ENCODE assay signal across 28 cellular contexts in genomic region chr6:93799226-93799625, GRCh38.
DNase-seq lines count a peak whose midpoint lies in the region; ATAC-seq, FAIRE-seq and TF ChIP-seq lines count a peak whose summit lies in the region.
"Had no signal": no experiment of that assay in that cellular context is flagged by ENCODE, and none has a peak within 500 bp of the region (broad histone marks: within the 10 kb centered on the region; RNA-seq: fewer than 3 reads in every experiment).

No MANE protein-coding gene starts in this region.

- H3K79me2 ChIP-seq in ACC112 (ENCODE audit: control insufficient read depth, insufficient read depth, low read length, unreplicated experiment) (no peaks in the 10 kb centered on the region), astrocyte (ENCODE audit: insufficient read depth, low read length) (no peaks in the 10 kb centered on the region), osteoblast (ENCODE audit: insufficient read depth, low read length) (no peaks in the 10 kb centered on the region)

- FAIRE-seq in astrocyte (lab: Jason Lieb, UNC): peak; percentile 20
- FAIRE-seq: G401.6 had no signal

- peak overlapping the region; percentile 79 for H2AFZ ChIP-seq in ACC112 (ENCODE audit: low read length, unreplicated experiment)
- H2AFZ ChIP-seq in astrocyte (ENCODE audit: low read depth, low read length): no peak overlapping the region
- H2AFZ ChIP-seq in osteoblast (ENCODE audit: low read length): no peak overlapping the region

- no peaks in the 10 kb centered on the region for H3K9me3 ChIP-seq in astrocyte (ENCODE audit: insufficient read depth, low read depth, low read length)
- no peaks in the 10 kb centered on the region for H3K9me3 ChIP-seq in osteoblast (ENCODE audit: low read depth, low read length)
- H3K9me3 ChIP-seq: BLaER1 treated with 17β-estradiol and CSF1 and Interleukin-3, amounts not matched to agents 10 nM and 100 nM; esophagus muscularis mucosa; gastroesophageal sphincter; uterus had no signal

- H3K4me3 ChIP-seq in ACC112 (ENCODE audit: low read depth, low read length) (peak overlapping the region; percentile 33), astrocyte (ENCODE audit: insufficient read depth, low read depth, low read length) (no peak overlapping the region), osteoblast (ENCODE audit: insufficient read depth, low read length) (no peak overlapping the region)
- H3K4me3 ChIP-seq: BLaER1 treated with 17β-estradiol and CSF1 and Interleukin-3, amounts not matched to agents 10 nM and 100 nM; cardiac muscle cell; esophagus muscularis mucosa; gastroesophageal sphincter; uterus had no signal

- no peaks in the 10 kb centered on the region for H3K27me3 Mint-ChIP-seq in astrocyte (ENCODE audit: low read depth, unreplicated experiment)
- H3K27me3 Mint-ChIP-seq: activated B cell treated with CpG ODN at 0.5 μM for 24 hours; stimulated activated naive CD8-positive, alpha-beta T cell treated with anti-CD3 and anti-CD28 coated beads, Interleukin-15, Interleukin-2, amounts not matched to agents 100 ng/mL and 50 ng/mL, for 24 hours had no signal

- H3K4me2 ChIP-seq in astrocyte (ENCODE audit: low read length) (peak overlapping the region; percentile 54), osteoblast (ENCODE audit: insufficient read depth, low read length) (peak overlapping the region; percentile 35)
- H3K4me2 ChIP-seq: BLaER1 treated with 17β-estradiol and CSF1 and Interleukin-3, amounts not matched to agents 10 nM and 100 nM had no signal

- H3K9ac ChIP-seq in astrocyte (ENCODE audit: low read length): no peak overlapping the region
- H3K9ac ChIP-seq: BLaER1 treated with 17β-estradiol and CSF1 and Interleukin-3, amounts not matched to agents 10 nM and 100 nM had no signal

- no peak for ATAC-seq in HG03571 (IDR thresholded peaks at IDR 0.05; ENCODE audit: unreplicated experiment)
- ATAC-seq: activated T-cell treated with anti-CD3 and anti-CD28 coated beads, Interleukin-2, amount 50 U/mL, for 4 hours; gastroesophageal sphincter had no signal

- H3K27me3 ChIP-seq in ACC112 (ENCODE audit: insufficient read depth, low read length) (no peaks in the 10 kb centered on the region), astrocyte (ENCODE audit: insufficient read depth, low read length) (no peaks in the 10 kb centered on the region), osteoblast (ENCODE audit: insufficient read depth, low read length) (no peaks in the 10 kb centered on the region)
- H3K27me3 ChIP-seq: BLaER1 treated with 17β-estradiol and CSF1 and Interleukin-3, amounts not matched to agents 10 nM and 100 nM; cardiac muscle cell; esophagus muscularis mucosa; gastroesophageal sphincter; uterus had no signal

- DNase-seq in astrocyte (ENCODE audit: low read depth) (peak; percentile 22), glomerular visceral epithelial cell (ENCODE audit: extremely low spot score) (peak; percentile 49), osteoblast (ENCODE audit: insufficient read length, low spot score, missing footprints) (no peak), substantia nigra (lab: John Stamatoyannopoulos, UW) (no peak), NCI-H1694 (lab: John Stamatoyannopoulos, UW) (no peak)
- DNase-seq in activated naive CD4-positive, alpha-beta T cell treated with Interleukin-2 at 50 U/mL for 16 hours: no peak
- DNase-seq: activated B cell treated with CpG ODN at 0.5 μM for 24 hours; activated CD4-positive, alpha-beta T cell treated with anti-CD3 and anti-CD28 coated beads, Interleukin-2, amount 50 U/mL, for 1 hour; activated T-cell treated with anti-CD3 and anti-CD28 coated beads, Interleukin-2, amount 50 U/mL, for 4 hours; amniotic stem cell; COR-L47; cortex of kidney; H9; hippocampal formation; IMR-90; NCI-H1048; NCI-H1930; NCI-H526 treated with DMSO at 0.1 percent for 48 hours; T-helper 1 cell; uterus had no signal

- H4K20me1 ChIP-seq in astrocyte (ENCODE audit: insufficient read depth, low read length): no peaks in the 10 kb centered on the region
- H4K20me1 ChIP-seq in osteoblast (ENCODE audit: insufficient read depth, low read length): no peaks in the 10 kb centered on the region
- H4K20me1 ChIP-seq: BLaER1 treated with 17β-estradiol and CSF1 and Interleukin-3, amounts not matched to agents 10 nM and 100 nM had no signal

- H3K4me3 Mint-ChIP-seq in astrocyte (ENCODE audit: unreplicated experiment): no peak overlapping the region
- H3K4me3 Mint-ChIP-seq: activated B cell treated with CpG ODN at 0.5 μM for 24 hours; activated T-cell treated with anti-CD3 and anti-CD28 coated beads, Interleukin-2, amount 50 U/mL, for 4 hours; H9; stimulated activated naive CD8-positive, alpha-beta T cell treated with anti-CD3 and anti-CD28 coated beads, Interleukin-15, Interleukin-2, amounts not matched to agents 100 ng/mL and 50 ng/mL, for 24 hours had no signal

- peaks cover 23% of the 10 kb centered on the region for H3K4me1 ChIP-seq in ACC112 (ENCODE audit: control insufficient read depth, insufficient read depth, low read length, unreplicated experiment)
- peaks cover 4% of the 10 kb centered on the region for H3K4me1 ChIP-seq in astrocyte (ENCODE audit: insufficient read depth, low read length)
- peaks cover 6% of the 10 kb centered on the region for H3K4me1 ChIP-seq in osteoblast (ENCODE audit: insufficient read depth, low read length)
- H3K4me1 ChIP-seq: BLaER1 treated with 17β-estradiol and CSF1 and Interleukin-3, amounts not matched to agents 10 nM and 100 nM; gastroesophageal sphincter; uterus had no signal

- H3K36me3 ChIP-seq in ACC112 (ENCODE audit: insufficient read depth, low read length) (no peaks in the 10 kb centered on the region), astrocyte (ENCODE audit: insufficient read depth, low read length) (no peaks in the 10 kb centered on the region), osteoblast (ENCODE audit: insufficient read depth, low read length) (no peaks in the 10 kb centered on the region)
- H3K36me3 ChIP-seq: BLaER1 treated with 17β-estradiol and CSF1 and Interleukin-3, amounts not matched to agents 10 nM and 100 nM; cardiac muscle cell; esophagus muscularis mucosa; gastroesophageal sphincter; uterus had no signal

- H3K9me3 Mint-ChIP-seq in astrocyte (ENCODE audit: unreplicated experiment): no peaks in the 10 kb centered on the region
- H3K9me3 Mint-ChIP-seq: H9; stimulated activated naive CD8-positive, alpha-beta T cell treated with anti-CD3 and anti-CD28 coated beads, Interleukin-15, Interleukin-2, amounts not matched to agents 100 ng/mL and 50 ng/mL, for 24 hours had no signal

- H3K27ac ChIP-seq in ACC112 (ENCODE audit: low read depth, low read length) (peak overlapping the region; percentile 53), astrocyte (ENCODE audit: low read depth, low read length) (no peak overlapping the region), osteoblast (ENCODE audit: low read depth, low read length) (no peak overlapping the region), substantia nigra (ENCODE audit: low read depth, low read length, poor library complexity, severe bottlenecking) (no peak overlapping the region)
- H3K27ac ChIP-seq: BLaER1 treated with 17β-estradiol and CSF1 and Interleukin-3, amounts not matched to agents 10 nM and 100 nM; cardiac muscle cell; esophagus muscularis mucosa; gastroesophageal sphincter; uterus had no signal

- H3K36me3 Mint-ChIP-seq in astrocyte (ENCODE audit: low read depth, unreplicated experiment): no peaks in the 10 kb centered on the region

- H3K4me1 Mint-ChIP-seq in astrocyte (ENCODE audit: low read depth, unreplicated experiment): peaks cover 12% of the 10 kb centered on the region
- H3K4me1 Mint-ChIP-seq: activated B cell treated with CpG ODN at 0.5 μM for 24 hours had no signal

- TF ChIP-seq CTCF in astrocyte (IDR thresholded peaks at IDR 0.05; ENCODE audit: insufficient read depth, low read depth, low read length) (no peak), osteoblast (IDR thresholded peaks at IDR 0.05; ENCODE audit: extremely low read depth, low read depth, low read length) (no peak)

- H3K27ac Mint-ChIP-seq in astrocyte (ENCODE audit: unreplicated experiment): no peak overlapping the region
- H3K27ac Mint-ChIP-seq: activated B cell treated with CpG ODN at 0.5 μM for 24 hours; H9; stimulated activated naive CD8-positive, alpha-beta T cell treated with anti-CD3 and anti-CD28 coated beads, Interleukin-15, Interleukin-2, amounts not matched to agents 100 ng/mL and 50 ng/mL, for 24 hours had no signal

Comparison
In these comparisons a context has a peak if more than half of its experiments do, and no peak if none do; other contexts are left out.
1. DNase-seq: peak in astrocyte (single experiment) and glomerular visceral epithelial cell (single experiment); none in osteoblast (single experiment), substantia nigra (0 of 49), NCI-H1694 (single experiment) and activated naive CD4-positive, alpha-beta T cell treated with Interleukin-2 at 50 U/mL for 16 hours (single experiment).